Comparison of ENCODE assay signal across 16 cellular contexts in genomic region chr14:74515891-74516412, GRCh38. TPM values are rescaled to one million over a fixed set of nuclear protein-coding genes. Genes with fewer than 3 reads are reported as not detected.
A peak's percentile ranks its signal among the peaks of the same experiment; 100 is the strongest.
DNase-seq lines count a peak whose midpoint lies in the region; ATAC-seq and TF ChIP-seq lines count a peak whose summit lies in the region.
"Had no signal": no experiment of that assay in that cellular context is flagged by ENCODE, and none has a peak within 500 bp of the region (broad histone marks: within the 10 kb centered on the region; RNA-seq: fewer than 3 reads in every experiment).

No MANE protein-coding gene starts in this region.

- no peak overlapping the region for H2AFZ ChIP-seq in mammary epithelial cell (ENCODE audit: low read depth, low read length)

- H4K20me1 ChIP-seq in mammary epithelial cell (ENCODE audit: insufficient read depth, low read length), result no peaks in the 10 kb centered on the region

- TF ChIP-seq CTCF in breast epithelium (IDR thresholded peaks at IDR 0.05), result no peak
- TF ChIP-seq CTCF in mammary epithelial cell (conservative IDR thresholded peaks at IDR 0.05 in 1 of 2, IDR thresholded peaks at IDR 0.05 in 1 of 2; ENCODE audit: extremely low read depth in 1 of 2, insufficient read depth in 1 of 2, low read depth in 1 of 2, low read length in 2 of 2), result no peak
- TF ChIP-seq CTCF in ascending aorta (IDR thresholded peaks at IDR 0.05), result no peak
- TF ChIP-seq CTCF in mucosa of descending colon (IDR thresholded peaks at IDR 0.05), result no peak
- TF ChIP-seq CTCF in thoracic aorta (IDR thresholded peaks at IDR 0.05), result no peak

- H3K79me2 ChIP-seq in mammary epithelial cell (ENCODE audit: insufficient read depth, low read length), result no peaks in the 10 kb centered on the region

- no peaks in the 10 kb centered on the region for H3K9me3 ChIP-seq in breast epithelium
- no peaks in the 10 kb centered on the region for H3K9me3 ChIP-seq in mammary epithelial cell (replicated peaks; ENCODE audit: insufficient read depth, low read length)
- H3K9me3 ChIP-seq in ascending aorta, result no peaks in the 10 kb centered on the region
- no peaks in the 10 kb centered on the region for H3K9me3 ChIP-seq in mucosa of descending colon
- no peaks in the 10 kb centered on the region for H3K9me3 ChIP-seq in thoracic aorta
- H3K9me3 ChIP-seq: BE2C, SJSA1 had no signal

- WGBS in mammary epithelial cell (ENCODE audit: low coverage, missing lambda C conversion rate), result 100% methylated on average over 4 of the region's 8 CpGs

- no peak for DNase-seq in breast epithelium (ENCODE audit: low spot score in 2 of 2)
- DNase-seq in mammary epithelial cell, result no peak
- DNase-seq in ascending aorta (ENCODE audit: low spot score in 2 of 2), result no peak
- DNase-seq in mucosa of descending colon, result peak in 2 of 3 donors; percentile 16 to 24
- DNase-seq in thoracic aorta (ENCODE audit: low spot score), result no peak
- DNase-seq in stimulated activated CD4-positive, alpha-beta T cell treated with anti-CD3 and anti-CD28 coated beads, Interleukin-4, amount 100 ng/mL, for 1 hour, result no peak
- DNase-seq: BE2C; CD4-positive, alpha-beta memory T cell; NCI-H1417 treated with DMSO at 0.1 percent for 48 hours; NCI-H187 treated with DMSO at 0.1 percent for 48 hours; NCI-H2227 treated with DMSO at 0.1 percent for 48 hours; NCI-H510A treated with DMSO at 0.1 percent for 48 hours had no signal

- no peak overlapping the region for H3K9ac ChIP-seq in mammary epithelial cell (ENCODE audit: insufficient read depth, low read length)

- H3K27ac ChIP-seq in breast epithelium (peak overlapping the region; percentile 92 to 94), mammary epithelial cell (ENCODE audit: insufficient read depth, low read depth, low read length) (no peak overlapping the region), ascending aorta (peak overlapping the region; percentile 78 to 82), thoracic aorta (peak overlapping the region; percentile 70 to 82)
- H3K27ac ChIP-seq: 22Rv1, SJSA1 had no signal

- BruUV-seq in mammary epithelial cell (replicated peaks; lab: Mats Ljungman, UMichigan), result no TSS peak

- CTCF ChIA-PET in mammary epithelial cell (lab: Charles Lee; ENCODE audit: low non-redundant PET), result no interaction called here

- no peak overlapping the region for H3K4me2 ChIP-seq in mammary epithelial cell (ENCODE audit: insufficient read depth, low read depth, low read length)

- H3K4me1 ChIP-seq in breast epithelium (peaks cover 5 to 8% of the 10 kb centered on the region in 2 donors), mammary epithelial cell (ENCODE audit: insufficient read depth, low read length) (peaks cover 72% of the 10 kb centered on the region), ascending aorta (peaks cover 5 to 32% of the 10 kb centered on the region in 2 donors), mucosa of descending colon (ENCODE audit: low read depth) (no peaks in the 10 kb centered on the region), thoracic aorta (ENCODE audit: control insufficient read depth in 1 of 2, low read depth in 2 of 2) (peaks cover 19 to 62% of the 10 kb centered on the region in 2 donors)
- H3K4me1 ChIP-seq: BE2C had no signal

- in situ Hi-C loops in mammary epithelial cell (cut with MboI; ENCODE audit: low sequenced_read_pairs in 2 of 2), result no loop called here

- ATAC-seq in mucosa of descending colon, result no peak
- no peak for ATAC-seq in thoracic aorta (ENCODE audit: insufficient number of reproducible peaks, low FRiP score, low read depth)
- no peak for ATAC-seq in HG02571 (IDR thresholded peaks at IDR 0.05; ENCODE audit: unreplicated experiment)
- ATAC-seq in GM18861 (IDR thresholded peaks at IDR 0.05; ENCODE audit: unreplicated experiment), result no peak

- dilution Hi-C loops in mammary epithelial cell (cut with HindIII; ENCODE audit: low sequenced_read_pairs), result no loop called here

- no peak for TF ChIP-seq POLR2A in breast epithelium (IDR thresholded peaks at IDR 0.05)

- H3K4me3 ChIP-seq in breast epithelium, result no peak overlapping the region
- no peak overlapping the region for H3K4me3 ChIP-seq in mammary epithelial cell (replicated peaks in 1 of 3; ENCODE audit: insufficient read depth in 1 of 3, low read depth in 2 of 3, low read length in 3 of 3)
- H3K4me3 ChIP-seq in ascending aorta, result no peak overlapping the region
- no peak overlapping the region for H3K4me3 ChIP-seq in mucosa of descending colon
- no peak overlapping the region for H3K4me3 ChIP-seq in thoracic aorta
- H3K4me3 ChIP-seq: SJSA1 had no signal

- intact Hi-C loops in breast epithelium (cut with DNase I; ENCODE audit: low total_unique reads) (no loop called here), mammary epithelial cell (cut with micrococcal nuclease) (no loop called here), ascending aorta (cut with DNase I) (no loop called here), mucosa of descending colon (cut with DNase I, micrococcal nuclease) (no loop called here)

- H3K27me3 ChIP-seq in breast epithelium (no peaks in the 10 kb centered on the region), mammary epithelial cell (ENCODE audit: insufficient read depth, low read length) (no peaks in the 10 kb centered on the region), ascending aorta (no peaks in the 10 kb centered on the region), thoracic aorta (replicated peaks; ENCODE audit: insufficient read depth) (no peaks in the 10 kb centered on the region)
- H3K27me3 ChIP-seq: BE2C, SJSA1 had no signal

- no peaks in the 10 kb centered on the region for H3K36me3 ChIP-seq in breast epithelium
- H3K36me3 ChIP-seq in mammary epithelial cell (ENCODE audit: insufficient read depth, low read length), result peaks cover 10% of the 10 kb centered on the region
- H3K36me3 ChIP-seq in ascending aorta, result peaks cover 39 to 53% of the 10 kb centered on the region in 2 donors
- no peaks in the 10 kb centered on the region for H3K36me3 ChIP-seq in mucosa of descending colon (ENCODE audit: low read depth)
- H3K36me3 ChIP-seq in thoracic aorta, result peaks cover 61% of the 10 kb centered on the region
- H3K36me3 ChIP-seq: BE2C, SJSA1 had no signal

RNA-seq across cellular contexts. Expression of gene ISCA2, which starts 22.4 kb away (rescaled TPM):
- total RNA-seq in breast epithelium (10 to 100 TPM; 17.3 to 31.8 (median 21.3) TPM), mammary epithelial cell (10 to 100 TPM in 1 of 2 donors, 1 to 10 TPM in 1; 6.7 to 18.2 TPM), ascending aorta (10.0 TPM), mucosa of descending colon (10 to 100 TPM; 22.4 to 36.1 (median 30.0) TPM), thoracic aorta (10 to 100 TPM in 1 of 2 donors, 1 to 10 TPM in 1; 6.5 to 22.2 TPM)
- 20.5 TPM for polyA plus RNA-seq in mammary epithelial cell
- polyA minus RNA-seq in mammary epithelial cell, result not detected

RNA-seq across cellular contexts. Expression of gene NPC2, which starts 22.8 kb away (rescaled TPM):
- total RNA-seq in breast epithelium (100 to 1,000 TPM; 277 to 663 (median 594) TPM), mammary epithelial cell (100 to 1,000 TPM; 248 to 347 TPM), ascending aorta (324 TPM), mucosa of descending colon (100 to 1,000 TPM; 150 to 212 (median 168) TPM), thoracic aorta (100 to 1,000 TPM; 406 to 455 TPM)
- 466 TPM for polyA plus RNA-seq in mammary epithelial cell
- polyA minus RNA-seq in mammary epithelial cell, result 327 TPM

Comparison
In these comparisons a context has a peak if more than half of its experiments do, and no peak if none do; other contexts are left out.
1. DNase-seq: peak in mucosa of descending colon (2 of 3); none in breast epithelium (0 of 2), mammary epithelial cell (single experiment), ascending aorta (0 of 2), thoracic aorta (single experiment) and stimulated activated CD4-positive, alpha-beta T cell treated with anti-CD3 and anti-CD28 coated beads, Interleukin-4, amount 100 ng/mL, for 1 hour (single experiment).